ENCODE assay signal across 18 cellular contexts in the genomic region with DNA sequence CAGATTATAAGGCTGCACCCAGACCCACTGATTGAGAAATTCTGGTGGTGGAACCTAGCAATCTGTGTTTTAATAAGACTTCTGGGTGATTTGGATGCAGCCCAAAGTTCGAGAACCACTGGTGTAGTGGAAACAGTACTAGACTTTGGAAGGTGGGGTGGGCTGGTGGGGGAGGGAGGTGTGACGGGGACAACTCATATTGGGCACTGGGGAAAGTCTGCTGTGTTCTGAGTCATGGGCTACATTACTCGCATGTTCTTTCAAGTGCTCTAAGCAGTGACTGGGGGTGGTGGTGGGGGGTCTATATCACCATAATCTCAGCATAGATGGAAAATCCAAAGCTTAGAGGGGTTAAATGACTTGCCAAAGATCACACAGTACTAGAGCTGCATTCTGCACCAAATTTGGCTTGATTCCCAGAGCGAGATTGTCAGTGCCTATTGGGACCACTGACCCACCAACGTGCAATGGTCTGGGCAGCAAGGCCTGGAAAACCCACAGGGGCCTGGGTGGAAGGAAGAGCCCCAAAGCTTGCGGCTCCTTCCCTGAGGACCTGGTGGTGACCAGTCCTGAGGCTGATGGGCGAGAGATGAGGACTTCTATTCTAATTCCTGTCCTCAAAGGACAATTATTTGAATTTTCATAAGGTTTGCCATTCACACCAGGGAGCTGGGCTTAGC.
DNase-seq lines count a peak whose midpoint lies in the region; ATAC-seq and TF ChIP-seq lines count a peak whose summit lies in the region.
"Had no signal": no experiment of that assay in that cellular context is flagged by ENCODE, and none has a peak within 500 bp of the region (broad histone marks: within the 10 kb centered on the region; RNA-seq: fewer than 3 reads in every experiment).

No MANE protein-coding gene starts in this region.

- H3K9me3 Mint-ChIP-seq in endodermal cell, result no peaks in the 10 kb centered on the region
- H3K9me3 Mint-ChIP-seq: activated B cell treated with CpG ODN at 0.5 μM for 24 hours; natural killer cell treated with Interleukin-12 subunit alpha and Interleukin-12 subunit beta and Interleukin-15 and Interleukin-18, amount 100 ng/mL, for 72 hours; stimulated activated memory B cell treated with anti-CD40 and anti-IgM and Interleukin-4, amounts not matched to agents 10 μg/mL and 1 μg/mL and 100 μg/mL, for 72 hours had no signal

- H3K9ac ChIP-seq in endodermal cell (ENCODE audit: extremely low read depth, low read length, poor library complexity, severe bottlenecking), result no peak overlapping the region

- TF ChIP-seq CTCF in endodermal cell (conservative IDR thresholded peaks at IDR 0.05), result no peak

- H3K4me1 Mint-ChIP-seq in T-helper 17 cell, result no peaks in the 10 kb centered on the region
- H3K4me1 Mint-ChIP-seq in endodermal cell, result peaks cover 39% of the 10 kb centered on the region
- H3K4me1 Mint-ChIP-seq: activated B cell treated with CpG ODN at 0.5 μM for 24 hours; stimulated activated memory B cell treated with anti-CD40 and anti-IgM and Interleukin-4, amounts not matched to agents 10 μg/mL and 1 μg/mL and 100 μg/mL, for 72 hours had no signal

- H3K27me3 Mint-ChIP-seq in T-helper 17 cell (peaks cover 50% of the 10 kb centered on the region), endodermal cell (ENCODE audit: insufficient read depth) (no peaks in the 10 kb centered on the region)
- H3K27me3 Mint-ChIP-seq: progenitor cell of endocrine pancreas had no signal

- no peak overlapping the region for H3K4me3 ChIP-seq in endodermal cell (ENCODE audit: low read length)
- H3K4me3 ChIP-seq: breast epithelium, upper lobe of right lung had no signal

- WGBS in endodermal cell (ENCODE audit: insufficient coverage in 1 of 2, insufficient read length in 1 of 2), 2 experiments, result 94 to 100% methylated on average over 5 to 7 of the region's 7 CpGs

- H3K36me3 Mint-ChIP-seq in T-helper 17 cell (ENCODE audit: low read depth) (no peaks in the 10 kb centered on the region), endodermal cell (ENCODE audit: low read depth) (peaks cover 11% of the 10 kb centered on the region)
- H3K36me3 Mint-ChIP-seq: natural killer cell treated with Interleukin-12 subunit alpha and Interleukin-12 subunit beta and Interleukin-15 and Interleukin-18, amount 100 ng/mL, for 72 hours; stimulated activated memory B cell treated with anti-CD40 and anti-IgM and Interleukin-4, amounts not matched to agents 10 μg/mL and 1 μg/mL and 100 μg/mL, for 72 hours had no signal

- H3K36me3 ChIP-seq in endodermal cell (ENCODE audit: control insufficient read depth, insufficient read depth, low read length), result no peaks in the 10 kb centered on the region
- H3K36me3 ChIP-seq: breast epithelium, upper lobe of right lung had no signal

- peak; percentile 64 to 67 for ATAC-seq in activated CD4-positive, CD25-positive, alpha-beta regulatory T cell treated with anti-CD3 and anti-CD28 coated beads, Interleukin-2, amount 50 U/mL, for 24 hours
- no peak for ATAC-seq in T-helper 17 cell
- ATAC-seq: natural killer cell treated with Interleukin-12 subunit alpha and Interleukin-12 subunit beta and Interleukin-15 and Interleukin-18, amount 100 ng/mL, for 72 hours; stimulated activated memory B cell treated with anti-CD40 and anti-IgM and Interleukin-4, amounts not matched to agents 10 μg/mL and 1 μg/mL and 100 μg/mL, for 72 hours; upper lobe of right lung had no signal

- H3K4me1 ChIP-seq in endodermal cell (ENCODE audit: control insufficient read depth, insufficient read depth, low read length), result peaks cover 14% of the 10 kb centered on the region
- H3K4me1 ChIP-seq: breast epithelium, upper lobe of right lung had no signal

- peaks cover 4% of the 10 kb centered on the region for H3K27me3 ChIP-seq in endodermal cell (ENCODE audit: control insufficient read depth, insufficient read depth, low read length, poor library complexity, severe bottlenecking)
- H3K27me3 ChIP-seq: breast epithelium, upper lobe of right lung had no signal

- H3K4me3 Mint-ChIP-seq in T-helper 17 cell, result no peak overlapping the region
- H3K4me3 Mint-ChIP-seq in endodermal cell, result no peak overlapping the region
- H3K4me3 Mint-ChIP-seq: activated B cell treated with CpG ODN at 0.5 μM for 24 hours; natural killer cell treated with Interleukin-12 subunit alpha and Interleukin-12 subunit beta and Interleukin-15 and Interleukin-18, amount 100 ng/mL, for 72 hours; stimulated activated memory B cell treated with anti-CD40 and anti-IgM and Interleukin-4, amounts not matched to agents 10 μg/mL and 1 μg/mL and 100 μg/mL, for 72 hours had no signal

- H3K9me3 ChIP-seq in T-helper 17 cell (ENCODE audit: control insufficient read depth, low read length, poor library complexity, severe bottlenecking) (no peaks in the 10 kb centered on the region), endodermal cell (ENCODE audit: control insufficient read depth, low read length) (no peaks in the 10 kb centered on the region)
- H3K9me3 ChIP-seq: breast epithelium, upper lobe of right lung had no signal

- no peak for DNase-seq in activated CD4-positive, CD25-positive, alpha-beta regulatory T cell (lab: John Stamatoyannopoulos, UW)
- DNase-seq in T-helper 17 cell, result no peak
- DNase-seq in endodermal cell, result peak; percentile 28
- peak; percentile 5 to 62 (median 7) for DNase-seq in stimulated activated CD4-positive, alpha-beta T cell treated with anti-CD3 and anti-CD28 coated beads, TNF-alpha, amount 100 ng/mL, for 24 hours (ENCODE audit: low read depth in 3 of 3)
- DNase-seq in HUDEP-2 (lab: John Stamatoyannopoulos, UW; ENCODE audit: unreplicated experiment in 76 of 76), result no peak
- DNase-seq in NCI-H2196 treated with DMSO at 0.1 percent for 48 hours (lab: John Stamatoyannopoulos, UW; ENCODE audit: unreplicated experiment), result no peak
- DNase-seq in COLO829 (ENCODE audit: low spot score), result no peak
- DNase-seq: activated B cell treated with CpG ODN at 0.5 μM for 24 hours, glutamatergic neuron, NCI-H1694, Right ventricle myocardium superior, upper lobe of right lung had no signal

- H3K27ac Mint-ChIP-seq in T-helper 17 cell, result peak overlapping the region; percentile 41
- no peak overlapping the region for H3K27ac Mint-ChIP-seq in endodermal cell
- H3K27ac Mint-ChIP-seq: activated B cell treated with CpG ODN at 0.5 μM for 24 hours; natural killer cell treated with Interleukin-12 subunit alpha and Interleukin-12 subunit beta and Interleukin-15 and Interleukin-18, amount 100 ng/mL, for 72 hours; progenitor cell of endocrine pancreas; stimulated activated memory B cell treated with anti-CD40 and anti-IgM and Interleukin-4, amounts not matched to agents 10 μg/mL and 1 μg/mL and 100 μg/mL, for 72 hours had no signal

- H3K27ac ChIP-seq in endodermal cell (ENCODE audit: low read depth, low read length), result no peak overlapping the region
- H3K27ac ChIP-seq: breast epithelium, C4-2B, upper lobe of right lung had no signal

Comparison
In these comparisons a context has a peak if more than half of its experiments do, and no peak if none do; other contexts are left out.
1. DNase-seq: peak in endodermal cell (single experiment) and stimulated activated CD4-positive, alpha-beta T cell treated with anti-CD3 and anti-CD28 coated beads, TNF-alpha, amount 100 ng/mL, for 24 hours (3 of 3); none in activated CD4-positive, CD25-positive, alpha-beta regulatory T cell (0 of 4), T-helper 17 cell (0 of 3), HUDEP-2 (0 of 76), NCI-H2196 treated with DMSO at 0.1 percent for 48 hours (single experiment) and COLO829 (single experiment).